In genomic region chr5:164597293-164597900, GRCh38 we compare ENCODE assay signal across 8 cellular contexts.
A peak's percentile ranks its signal among the peaks of the same experiment; 100 is the strongest.
DNase-seq lines count a peak whose midpoint lies in the region; ATAC-seq, FAIRE-seq and TF ChIP-seq lines count a peak whose summit lies in the region.

No MANE protein-coding gene starts in this region.

- WGBS in sigmoid colon, 2 donors = 41 to 57% methylated on average over 5 of the region's 5 CpGs

- no peak overlapping the region for H2AFZ ChIP-seq in endothelial cell of umbilical vein (ENCODE audit: low read depth, low read length)

- CTCF ChIA-PET in endothelial cell of umbilical vein (lab: Charles Lee) = no interaction called here

- TF ChIP-seq EP300 in sigmoid colon (IDR thresholded peaks at IDR 0.05) = no peak

- H3K4me1 ChIP-seq in endothelial cell of umbilical vein (ENCODE audit: control insufficient read depth, extremely low read depth, insufficient read depth, low read length) (no peaks in the 10 kb centered on the region), sigmoid colon (no peaks in the 10 kb centered on the region), right atrium auricular region (no peaks in the 10 kb centered on the region)

- H3K79me2 ChIP-seq in endothelial cell of umbilical vein (ENCODE audit: control insufficient read depth, insufficient read depth, low read length) = no peaks in the 10 kb centered on the region

- dilution Hi-C loops in endothelial cell of umbilical vein (cut with MboI; ENCODE audit: extremely low pct_ligation_motif_present, low sequenced_read_pairs) = no loop called here

- H3K27ac ChIP-seq in endothelial cell of umbilical vein (ENCODE audit: insufficient read depth, low read depth, low read length) (no peak overlapping the region), sigmoid colon (no peak overlapping the region), right atrium auricular region (no peak overlapping the region)

- TF ChIP-seq CTCF in GM12864 (IDR thresholded peaks at IDR 0.05; ENCODE audit: low read depth, low read length, missing control alignments) = peak; percentile 53
- peak; percentile 6 to 19 for TF ChIP-seq CTCF in endothelial cell of umbilical vein (IDR thresholded peaks at IDR 0.05; ENCODE audit: extremely low read depth in 1 of 2, insufficient read depth in 1 of 2, low read depth in 1 of 2, low read length in 2 of 2)
- no peak for TF ChIP-seq CTCF in sigmoid colon (IDR thresholded peaks at IDR 0.05)
- no peak for TF ChIP-seq CTCF in right atrium auricular region (IDR thresholded peaks at IDR 0.05)

- H3K36me3 ChIP-seq in endothelial cell of umbilical vein (ENCODE audit: control insufficient read depth in 2 of 2, extremely low read depth in 1 of 2, insufficient read depth in 2 of 2, low read length in 2 of 2) (no peaks in the 10 kb centered on the region), sigmoid colon (no peaks in the 10 kb centered on the region), right atrium auricular region (no peaks in the 10 kb centered on the region)

- no peaks in the 10 kb centered on the region for H3K9me1 ChIP-seq in endothelial cell of umbilical vein (replicated peaks; ENCODE audit: control insufficient read depth, extremely low read depth, insufficient read depth, low read length)

- intact Hi-C loops in endothelial cell of umbilical vein (cut with micrococcal nuclease) = no loop called here
- intact Hi-C loops in sigmoid colon (cut with DNase I) = no loop called here

- no peaks in the 10 kb centered on the region for H4K20me1 ChIP-seq in endothelial cell of umbilical vein (replicated peaks; ENCODE audit: control insufficient read depth, extremely low read depth, insufficient read depth, low read length)

- no TSS peak for BruUV-seq in endothelial cell of umbilical vein (replicated peaks; lab: Mats Ljungman, UMichigan)

- H3K4me3 ChIP-seq in GM12864 (ENCODE audit: low read depth, low read length) (no peak overlapping the region), endothelial cell of umbilical vein (replicated peaks in 1 of 3; ENCODE audit: insufficient read depth in 1 of 3, low read depth in 1 of 3, low read length in 3 of 3) (no peak overlapping the region), sigmoid colon (no peak overlapping the region), right atrium auricular region (no peak overlapping the region)

- no peak for FAIRE-seq in endothelial cell of umbilical vein (lab: Jason Lieb, UNC)

- no peaks in the 10 kb centered on the region for H3K27me3 ChIP-seq in endothelial cell of umbilical vein (ENCODE audit: control insufficient read depth in 2 of 2, insufficient read depth in 2 of 2, low read length in 2 of 2)
- no peaks in the 10 kb centered on the region for H3K27me3 ChIP-seq in sigmoid colon
- H3K27me3 ChIP-seq in right atrium auricular region = no peaks in the 10 kb centered on the region

- no peak for TF ChIP-seq POLR2A in endothelial cell of umbilical vein (IDR thresholded peaks at IDR 0.05; ENCODE audit: low read depth, low read length)
- TF ChIP-seq POLR2A in sigmoid colon (IDR thresholded peaks at IDR 0.05) = no peak

- POLR2A ChIA-PET in endothelial cell of umbilical vein (lab: Charles Lee) = no interaction called here

- no peak for DNase-seq in GM12864 (ENCODE audit: low read depth)
- peak; percentile 13 for DNase-seq in HT1080 (ENCODE audit: low read depth)
- no peak for DNase-seq in endothelial cell of umbilical vein (ENCODE audit: low read depth, low spot score)
- no peak for DNase-seq in sigmoid colon
- no peak for DNase-seq in right atrium auricular region (ENCODE audit: low spot score)
- no peak for DNase-seq in NCI-H187 treated with DMSO at 0.1 percent for 48 hours (lab: John Stamatoyannopoulos, UW)

- ATAC-seq in GM21528 (IDR thresholded peaks at IDR 0.05; ENCODE audit: low FRiP score, unreplicated experiment) = peak; percentile 70
- no peak for ATAC-seq in HG03457 (IDR thresholded peaks at IDR 0.05; ENCODE audit: unreplicated experiment)

- H3K9me3 ChIP-seq in endothelial cell of umbilical vein (replicated peaks; ENCODE audit: control insufficient read depth, insufficient read depth, low read length) (peaks cover 2% of the 10 kb centered on the region), sigmoid colon (peaks cover 0 to 1% (median 0%) of the 10 kb centered on the region in 4 donors), right atrium auricular region (no peaks in the 10 kb centered on the region)

- no peak overlapping the region for H3K4me2 ChIP-seq in endothelial cell of umbilical vein (ENCODE audit: insufficient read depth, low read length)

- H3K9ac ChIP-seq in endothelial cell of umbilical vein (replicated peaks; ENCODE audit: extremely low read depth, insufficient read depth, low read length) = no peak overlapping the region

TF ChIP-seq in endothelial cell of umbilical vein, 7 proteins besides CTCF, POLR2A, EP300 and RAD21:
- TF ChIP-seq GATA2 (IDR thresholded peaks at IDR 0.05; ENCODE audit: insufficient read depth, insufficient read length, low read depth, low read length) (no peak), JUN (IDR thresholded peaks at IDR 0.05; ENCODE audit: borderline replicate concordance, insufficient read depth, insufficient read length, low read depth) (no peak), MYC (IDR thresholded peaks at IDR 0.05; ENCODE audit: low read depth, low read length) (no peak), EZH2 (IDR thresholded peaks at IDR 0.05; ENCODE audit: borderline replicate concordance, low read depth, low read length, severe bottlenecking) (no peak), POLR2AphosphoS5 (IDR thresholded peaks at IDR 0.05; ENCODE audit: insufficient read depth, low read depth, low read length) (no peak), FOS (IDR thresholded peaks at IDR 0.05; ENCODE audit: borderline replicate concordance, insufficient read depth, low read length) (no peak)
- TF ChIP-seq, protein P1, sequence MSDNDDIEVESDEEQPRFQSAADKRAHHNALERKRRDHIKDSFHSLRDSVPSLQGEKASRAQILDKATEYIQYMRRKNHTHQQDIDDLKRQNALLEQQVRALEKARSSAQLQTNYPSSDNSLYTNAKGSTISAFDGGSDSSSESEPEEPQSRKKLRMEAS (IDR thresholded peaks at IDR 0.05; ENCODE audit: insufficient read depth, insufficient read length) = no peak

Comparison
In these comparisons a context has a peak if more than half of its experiments do, and no peak if none do; other contexts are left out.
1. CTCF ChIP-seq: peak in GM12864 (single experiment) and endothelial cell of umbilical vein (2 of 2); none in sigmoid colon (0 of 4) and right atrium auricular region (0 of 2).